27 cellular contexts compared by ENCODE assay signal in the genomic region with DNA sequence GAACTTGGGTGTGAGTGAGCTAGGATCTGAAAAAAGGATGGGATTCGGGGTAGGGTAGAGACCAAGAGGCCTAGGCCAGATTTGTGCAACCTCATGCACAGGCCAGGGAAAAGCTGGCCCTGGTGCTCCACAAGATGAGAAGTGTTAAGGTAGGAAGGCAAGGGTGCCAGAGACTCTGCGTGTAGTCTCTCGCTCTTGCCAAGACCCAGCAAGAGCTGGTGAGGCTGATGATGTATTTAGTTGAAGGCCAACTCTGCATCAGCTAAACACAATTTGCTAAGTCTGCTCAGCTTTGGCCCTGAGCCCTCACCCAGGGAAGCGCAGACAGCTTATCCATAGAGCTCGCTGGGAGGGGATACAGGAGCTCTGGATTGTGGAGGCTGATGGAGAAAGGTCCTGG. TPM values are rescaled to one million over a fixed set of nuclear protein-coding genes. Genes with fewer than 3 reads are reported as not detected.
"Had no signal": no experiment of that assay in that cellular context is flagged by ENCODE, and none has a peak within 500 bp of the region (broad histone marks: within the 10 kb centered on the region; RNA-seq: fewer than 3 reads in every experiment).

No MANE protein-coding gene starts in this region.

- H3K4me1 ChIP-seq: body of pancreas, parathyroid adenoma had no signal

- ATAC-seq: activated T-cell treated with anti-CD3 and anti-CD28 coated beads, Interleukin-2, amount 50 U/mL, for 72 hours; esophagus mucosa; natural killer cell treated with Interleukin-12 subunit alpha and Interleukin-12 subunit beta and Interleukin-15 and Interleukin-18, amount 100 ng/mL, for 72 hours; stimulated activated naive CD8-positive, alpha-beta T cell treated with anti-CD3 and anti-CD28 coated beads, Interleukin-15, amount 100 ng/mL, for 72 hours had no signal

- H3K9me3 Mint-ChIP-seq: activated B cell treated with CpG ODN at 0.5 μM for 24 hours; activated CD4-positive, alpha-beta memory T cell treated with anti-CD3 and anti-CD28 coated beads for 36 hours; activated naive CD4-positive, alpha-beta T cell treated with anti-CD3 and anti-CD28 coated beads for 36 hours; activated naive CD8-positive, alpha-beta T cell treated with anti-CD3 and anti-CD28 coated beads, Interleukin-2, amount 10 ng/mL, durations not matched to agents 7 days and 5 days; natural killer cell treated with Interleukin-12 subunit alpha and Interleukin-12 subunit beta and Interleukin-15 and Interleukin-18, amount 100 ng/mL, for 72 hours; stimulated activated naive CD8-positive, alpha-beta T cell treated with anti-CD3 and anti-CD28 coated beads, Interleukin-15, amount 100 ng/mL, for 72 hours; T-helper 1 cell treated with Interleukin-12 subunit alpha and Interleukin-12 subunit beta and Interleukin-4 antibody, amounts not matched to agents 30 μg/mL and 1 μg/mL, for 36 hours had no signal

- H3K36me3 Mint-ChIP-seq: activated CD4-positive, alpha-beta memory T cell treated with anti-CD3 and anti-CD28 coated beads for 36 hours; activated naive CD8-positive, alpha-beta T cell treated with anti-CD3 and anti-CD28 coated beads, Interleukin-2, amount 10 ng/mL, durations not matched to agents 7 days and 5 days; natural killer cell treated with Interleukin-12 subunit alpha and Interleukin-12 subunit beta and Interleukin-15 and Interleukin-18, amount 100 ng/mL, for 72 hours had no signal

- H3K4me3 ChIP-seq: body of pancreas, hepatocyte, right lobe of liver, skin epidermis, tibial artery had no signal

- H3K9me3 ChIP-seq: body of pancreas, right lobe of liver, tibial artery had no signal

- H3K27me3 Mint-ChIP-seq: activated CD4-positive, alpha-beta memory T cell treated with anti-CD3 and anti-CD28 coated beads for 36 hours; natural killer cell treated with Interleukin-12 subunit alpha and Interleukin-12 subunit beta and Interleukin-15 and Interleukin-18, amount 100 ng/mL, for 72 hours had no signal

- H3K4me1 Mint-ChIP-seq: activated B cell treated with CpG ODN at 0.5 μM for 24 hours; activated naive CD8-positive, alpha-beta T cell treated with anti-CD3 and anti-CD28 coated beads, Interleukin-2, amount 10 ng/mL, durations not matched to agents 7 days and 5 days; stimulated activated naive CD8-positive, alpha-beta T cell treated with anti-CD3 and anti-CD28 coated beads, Interleukin-15, amount 100 ng/mL, for 72 hours had no signal

- DNase-seq: activated B cell treated with CpG ODN at 0.5 μM for 24 hours; activated CD4-positive, alpha-beta memory T cell treated with anti-CD3 and anti-CD28 coated beads for 36 hours; activated CD4-positive, alpha-beta T cell treated with anti-CD3 and anti-CD28 coated beads for 4 hours; activated effector memory CD4-positive, alpha-beta T cell treated with Interleukin-2 at 50 U/mL for 16 hours; activated naive CD4-positive, alpha-beta T cell treated with anti-CD3 and anti-CD28 coated beads for 36 hours; activated naive CD8-positive, alpha-beta T cell treated with anti-CD3 and anti-CD28 coated beads, Interleukin-2, amount 10 ng/mL, durations not matched to agents 7 days and 5 days; activated T-cell treated with anti-CD3 and anti-CD28 coated beads, Interleukin-2, amount 50 U/mL, for 72 hours; amniotic stem cell; body of pancreas; effector memory CD4-positive, alpha-beta T cell; foreskin melanocyte; glutamatergic neuron; kidney glomerular epithelial cell; left ventricle myocardium superior; mammary epithelial cell; midbrain; right lobe of liver; stimulated activated CD4-positive, alpha-beta T cell treated with anti-CD3 and anti-CD28 coated beads, Interleukin-1b, Interleukin-23, amount 100 ng/mL, for 48 hours; stimulated activated naive CD8-positive, alpha-beta T cell treated with anti-CD3 and anti-CD28 coated beads, Interleukin-15, amount 100 ng/mL, for 72 hours; T1000; tibial artery had no signal

- H3K27ac ChIP-seq: body of pancreas, hepatocyte, parathyroid adenoma, right lobe of liver, tibial artery had no signal

- H3K4me3 Mint-ChIP-seq: activated B cell treated with CpG ODN at 0.5 μM for 24 hours; activated CD4-positive, alpha-beta memory T cell treated with anti-CD3 and anti-CD28 coated beads for 36 hours; activated naive CD4-positive, alpha-beta T cell treated with anti-CD3 and anti-CD28 coated beads for 36 hours; activated naive CD8-positive, alpha-beta T cell treated with anti-CD3 and anti-CD28 coated beads, Interleukin-2, amount 10 ng/mL, durations not matched to agents 7 days and 5 days; activated T-cell treated with anti-CD3 and anti-CD28 coated beads, Interleukin-2, amount 50 U/mL, for 72 hours; natural killer cell treated with Interleukin-12 subunit alpha and Interleukin-12 subunit beta and Interleukin-15 and Interleukin-18, amount 100 ng/mL, for 72 hours; stimulated activated naive CD8-positive, alpha-beta T cell treated with anti-CD3 and anti-CD28 coated beads, Interleukin-15, amount 100 ng/mL, for 72 hours; T-helper 1 cell treated with Interleukin-12 subunit alpha and Interleukin-12 subunit beta and Interleukin-4 antibody, amounts not matched to agents 30 μg/mL and 1 μg/mL, for 36 hours had no signal

- H3K36me3 ChIP-seq: right lobe of liver, tibial artery had no signal

- H3K27me3 ChIP-seq: body of pancreas, hepatocyte, right lobe of liver, tibial artery had no signal

- H3K27ac Mint-ChIP-seq: activated B cell treated with CpG ODN at 0.5 μM for 24 hours; activated CD4-positive, alpha-beta memory T cell treated with anti-CD3 and anti-CD28 coated beads for 36 hours; activated naive CD4-positive, alpha-beta T cell treated with anti-CD3 and anti-CD28 coated beads for 36 hours; activated naive CD8-positive, alpha-beta T cell treated with anti-CD3 and anti-CD28 coated beads, Interleukin-2, amount 10 ng/mL, durations not matched to agents 7 days and 5 days; activated T-cell treated with anti-CD3 and anti-CD28 coated beads, Interleukin-2, amount 50 U/mL, for 72 hours; natural killer cell treated with Interleukin-12 subunit alpha and Interleukin-12 subunit beta and Interleukin-15 and Interleukin-18, amount 100 ng/mL, for 72 hours; stimulated activated naive CD8-positive, alpha-beta T cell treated with anti-CD3 and anti-CD28 coated beads, Interleukin-15, amount 100 ng/mL, for 72 hours; T-helper 1 cell treated with Interleukin-12 subunit alpha and Interleukin-12 subunit beta and Interleukin-4 antibody, amounts not matched to agents 30 μg/mL and 1 μg/mL, for 36 hours had no signal

RNA-seq across cellular contexts. Expression of gene SOX13, which starts 26.6 kb away (rescaled TPM):
- total RNA-seq: activated B cell treated with CpG ODN at 0.5 μM for 24 hours had no signal
